Comparison of ENCODE assay signal across 2 cellular contexts in the genomic region with DNA sequence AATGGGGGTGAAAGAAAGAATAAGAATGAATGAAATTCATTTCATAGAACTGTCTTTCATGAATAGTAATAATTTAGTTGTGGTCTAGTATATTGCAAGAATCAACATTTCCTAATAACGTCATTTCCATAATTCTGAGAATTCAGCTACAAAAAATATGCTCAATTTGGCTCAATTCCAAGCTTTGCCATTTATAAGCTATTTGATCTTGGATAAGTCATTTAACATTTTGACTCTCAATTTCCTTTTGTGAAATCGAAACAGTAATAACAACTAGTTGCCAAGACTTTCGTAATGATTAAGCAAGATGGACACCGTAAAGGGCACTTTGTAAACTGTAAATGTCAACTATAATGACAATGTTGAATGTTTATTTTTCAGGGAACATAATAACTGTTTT.
TF ChIP-seq lines count a peak whose summit lies in the region.

No MANE protein-coding gene starts in this region.

TF ChIP-seq in HEK293, 187 proteins besides CTCF, POLR2A, EP300 and RAD21:
- TF ChIP-seq ZNF157 (tag by site-specific recombination; IDR thresholded peaks at IDR 0.05) (no peak), SP7 (tag by site-specific recombination; IDR thresholded peaks at IDR 0.05) (0 out of 2 replicates have a peak, but pooled peaks have one; percentile 36)
- TF ChIP-seq, protein P1, sequence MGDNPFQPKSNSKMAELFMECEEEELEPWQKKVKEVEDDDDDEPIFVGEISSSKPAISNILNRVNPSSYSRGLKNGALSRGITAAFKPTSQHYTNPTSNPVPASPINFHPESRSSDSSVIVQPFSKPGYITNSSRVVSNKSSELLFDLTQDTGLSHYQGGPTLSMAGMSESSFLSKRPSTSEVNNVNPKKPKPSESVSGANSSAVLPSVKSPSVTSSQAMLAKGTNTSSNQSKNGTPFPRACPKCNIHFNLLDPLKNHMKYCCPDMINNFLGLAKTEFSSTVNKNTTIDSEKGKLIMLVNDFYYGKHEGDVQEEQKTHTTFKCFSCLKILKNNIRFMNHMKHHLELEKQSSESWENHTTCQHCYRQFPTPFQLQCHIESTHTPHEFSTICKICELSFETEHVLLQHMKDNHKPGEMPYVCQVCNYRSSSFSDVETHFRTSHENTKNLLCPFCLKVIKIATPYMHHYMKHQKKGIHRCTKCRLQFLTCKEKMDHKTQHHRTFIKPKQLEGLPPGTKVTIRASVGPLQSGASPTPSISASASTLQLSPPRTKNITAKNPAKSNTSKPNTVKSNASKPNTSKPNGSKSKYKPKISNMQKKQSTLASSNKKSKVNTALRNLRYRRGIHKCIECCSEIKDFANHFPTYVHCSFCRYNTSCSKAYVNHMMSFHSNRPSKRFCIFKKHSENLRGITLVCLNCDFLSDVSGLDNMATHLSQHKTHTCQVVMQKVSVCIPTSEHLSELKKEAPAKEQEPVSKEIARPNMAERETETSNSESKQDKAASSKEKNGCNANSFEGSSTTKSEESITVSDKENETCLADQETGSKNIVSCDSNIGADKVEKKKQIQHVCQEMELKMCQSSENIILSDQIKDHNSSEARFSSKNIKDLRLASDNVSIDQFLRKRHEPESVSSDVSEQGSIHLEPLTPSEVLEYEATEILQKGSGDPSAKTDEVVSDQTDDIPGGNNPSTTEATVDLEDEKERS (tag by site-specific recombination; IDR thresholded peaks at IDR 0.05) = no peak

TF ChIP-seq in HepG2, 621 proteins besides CTCF, POLR2A, EP300 and RAD21:
- no peak for TF ChIP-seq ZNF577 (CRISPR knock-in tag; IDR thresholded peaks at IDR 0.05; ENCODE audit: borderline replicate concordance, low read depth)
- TF ChIP-seq, protein P2, sequence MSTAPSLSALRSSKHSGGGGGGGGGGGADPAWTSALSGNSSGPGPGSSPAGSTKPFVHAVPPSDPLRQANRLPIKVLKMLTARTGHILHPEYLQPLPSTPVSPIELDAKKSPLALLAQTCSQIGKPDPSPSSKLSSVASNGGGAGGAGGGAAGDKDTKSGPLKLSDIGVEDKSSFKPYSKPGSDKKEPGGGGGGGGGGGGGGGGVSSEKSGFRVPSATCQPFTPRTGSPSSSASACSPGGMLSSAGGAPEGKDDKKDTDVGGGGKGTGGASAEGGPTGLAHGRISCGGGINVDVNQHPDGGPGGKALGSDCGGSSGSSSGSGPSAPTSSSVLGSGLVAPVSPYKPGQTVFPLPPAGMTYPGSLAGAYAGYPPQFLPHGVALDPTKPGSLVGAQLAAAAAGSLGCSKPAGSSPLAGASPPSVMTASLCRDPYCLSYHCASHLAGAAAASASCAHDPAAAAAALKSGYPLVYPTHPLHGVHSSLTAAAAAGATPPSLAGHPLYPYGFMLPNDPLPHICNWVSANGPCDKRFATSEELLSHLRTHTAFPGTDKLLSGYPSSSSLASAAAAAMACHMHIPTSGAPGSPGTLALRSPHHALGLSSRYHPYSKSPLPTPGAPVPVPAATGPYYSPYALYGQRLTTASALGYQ (CRISPR knock-in tag; IDR thresholded peaks at IDR 0.05) = no peak
- no peak for TF ChIP-seq ZNF567 (CRISPR knock-in tag; IDR thresholded peaks at IDR 0.05; ENCODE audit: borderline replicate concordance)
- no peak for TF ChIP-seq SNAPC2 (CRISPR knock-in tag; IDR thresholded peaks at IDR 0.05)
- TF ChIP-seq ZNF724P (CRISPR knock-in tag; IDR thresholded peaks at IDR 0.05; ENCODE audit: borderline replicate concordance) = no peak
TF ChIP-seq in HepG2: peak in this region for 0.
